In the genomic region with DNA sequence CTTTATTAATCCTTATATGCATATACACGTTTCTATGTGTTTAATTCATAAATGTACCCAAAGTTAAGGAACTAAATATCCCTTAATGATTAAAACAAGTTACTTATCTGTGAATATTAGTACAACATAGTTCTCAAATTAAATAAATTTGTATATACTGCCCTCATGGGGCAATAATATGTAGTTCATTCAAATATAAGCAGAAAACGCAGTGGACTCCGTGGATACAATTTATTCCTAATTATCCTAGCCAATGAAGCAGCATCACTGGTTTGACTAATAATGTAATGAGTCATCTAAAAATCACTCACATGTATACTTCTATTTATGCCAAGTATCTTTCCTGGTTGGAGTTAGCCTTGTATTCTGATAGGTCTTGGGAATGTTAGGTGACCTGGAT, we compare ENCODE assay signal across 11 cellular contexts.
DNase-seq lines count a peak whose midpoint lies in the region; ATAC-seq and TF ChIP-seq lines count a peak whose summit lies in the region.
"Had no signal": no experiment of that assay in that cellular context is flagged by ENCODE, and none has a peak within 500 bp of the region (broad histone marks: within the 10 kb centered on the region; RNA-seq: fewer than 3 reads in every experiment).

No MANE protein-coding gene starts in this region.

- ATAC-seq in IMR-90 (ENCODE audit: low read depth) (peak; percentile 83), left lung (peak; percentile 23), GM21390 (IDR thresholded peaks at IDR 0.05; ENCODE audit: unreplicated experiment) (no peak), HG02588 (IDR thresholded peaks at IDR 0.05; ENCODE audit: unreplicated experiment) (no peak)
- ATAC-seq in activated naive CD4-positive, alpha-beta T cell treated with anti-CD3 and anti-CD28 coated beads, Interleukin-2, amount 50 U/mL, for 72 hours: no peak
- ATAC-seq: gastroesophageal sphincter had no signal

- no peak for TF ChIP-seq POLR2A in IMR-90 (IDR thresholded peaks at IDR 0.05; ENCODE audit: low read depth, low read length)

- H3K9ac ChIP-seq in IMR-90 (ENCODE audit: low read depth, low read length) (no peak overlapping the region), mammary epithelial cell (ENCODE audit: insufficient read depth, low read length) (no peak overlapping the region)

- CTCF ChIA-PET in IMR-90 (lab: Yijun Ruan, JAX): no interaction called here
- CTCF ChIA-PET in mammary epithelial cell (lab: Charles Lee; ENCODE audit: low non-redundant PET): no interaction called here

- peaks cover 20 to 31% of the 10 kb centered on the region in 2 donors for H3K36me3 Mint-ChIP-seq in activated naive CD4-positive, alpha-beta T cell treated with anti-CD3 and anti-CD28 coated beads, Interleukin-2, amount 50 U/mL, for 72 hours

- H3K9me3 Mint-ChIP-seq in activated naive CD4-positive, alpha-beta T cell treated with anti-CD3 and anti-CD28 coated beads, Interleukin-2, amount 50 U/mL, for 72 hours: peaks cover 5 to 10% of the 10 kb centered on the region in 2 donors

- H3K36me3 ChIP-seq in IMR-90 (ENCODE audit: control insufficient read depth, insufficient read depth, low read length): no peaks in the 10 kb centered on the region
- no peaks in the 10 kb centered on the region for H3K36me3 ChIP-seq in mammary epithelial cell (ENCODE audit: insufficient read depth, low read length)
- no peaks in the 10 kb centered on the region for H3K36me3 ChIP-seq in left lung
- H3K36me3 ChIP-seq: gastroesophageal sphincter, neutrophil had no signal

- H3K27ac ChIP-seq in IMR-90 (ENCODE audit: insufficient read depth, low read length): no peak overlapping the region
- H3K27ac ChIP-seq in mammary epithelial cell (ENCODE audit: insufficient read depth, low read depth, low read length): no peak overlapping the region
- H3K27ac ChIP-seq in left lung: no peak overlapping the region
- H3K27ac ChIP-seq: gastroesophageal sphincter, neutrophil had no signal

- no CpG with 5 or more reads among the region's 3 CpGs for WGBS in IMR-90 (ENCODE audit: extremely low coverage in 2 of 2, insufficient read length in 1 of 2), 2 experiments
- 65% methylated on average over 3 of the region's 3 CpGs for WGBS in mammary epithelial cell (ENCODE audit: low coverage, missing lambda C conversion rate)

- H4K5ac ChIP-seq in IMR-90 (ENCODE audit: low read depth, low read length): no peak overlapping the region

- no peak overlapping the region for H2AK9ac ChIP-seq in IMR-90 (replicated peaks; ENCODE audit: low read depth, low read length, poor library complexity)

- H2BK15ac ChIP-seq in IMR-90 (ENCODE audit: low read depth, low read length): no peak overlapping the region

- POLR2A ChIA-PET in IMR-90 (lab: Charles Lee; ENCODE audit: unreplicated experiment): no interaction called here

- H2AFZ ChIP-seq in IMR-90 (replicated peaks; ENCODE audit: low read length, poor library complexity): no peak overlapping the region
- no peak overlapping the region for H2AFZ ChIP-seq in mammary epithelial cell (ENCODE audit: low read depth, low read length)

- no peaks in the 10 kb centered on the region for H3K79me2 ChIP-seq in mammary epithelial cell (ENCODE audit: insufficient read depth, low read length)

- H4K20me1 ChIP-seq in IMR-90 (ENCODE audit: insufficient read depth, low read length) (no peaks in the 10 kb centered on the region), mammary epithelial cell (ENCODE audit: insufficient read depth, low read length) (no peaks in the 10 kb centered on the region)

- no peak overlapping the region for H3K18ac ChIP-seq in IMR-90 (ENCODE audit: low read depth, low read length)

- H3K27me3 ChIP-seq in IMR-90 (ENCODE audit: control insufficient read depth, insufficient read depth, low read length) (no peaks in the 10 kb centered on the region), mammary epithelial cell (ENCODE audit: insufficient read depth, low read length) (no peaks in the 10 kb centered on the region), left lung (no peaks in the 10 kb centered on the region)
- H3K27me3 ChIP-seq: gastroesophageal sphincter, neutrophil had no signal

- H3K9me1 ChIP-seq in IMR-90 (ENCODE audit: insufficient read depth, low read length): no peaks in the 10 kb centered on the region

- H3K23ac ChIP-seq in IMR-90 (ENCODE audit: low read depth, low read length): no peak overlapping the region

- peak; percentile 37 for TF ChIP-seq RAD21 in IMR-90 (IDR thresholded peaks at IDR 0.05; ENCODE audit: low read length)

- no peak overlapping the region for H3K4ac ChIP-seq in IMR-90 (ENCODE audit: low read depth, low read length)

- dilution Hi-C loops in IMR-90 (cut with HindIII; ENCODE audit: low sequenced_read_pairs, unreplicated experiment) (no loop called here), mammary epithelial cell (cut with HindIII; ENCODE audit: low sequenced_read_pairs) (no loop called here)

- H2BK5ac ChIP-seq in IMR-90 (ENCODE audit: low read depth, low read length, poor library complexity, severe bottlenecking): no peak overlapping the region

- no peak overlapping the region for H2AK5ac ChIP-seq in IMR-90 (ENCODE audit: low read depth, low read length)

- no peak overlapping the region for H2BK20ac ChIP-seq in IMR-90 (ENCODE audit: low read depth, low read length)

- no peak overlapping the region for H4K91ac ChIP-seq in IMR-90 (ENCODE audit: insufficient read depth, low read depth, low read length)

- TF ChIP-seq CTCF in IMR-90 (conservative IDR thresholded peaks at IDR 0.05; ENCODE audit: low read depth, low read length) (peak; percentile 50), mammary epithelial cell (conservative IDR thresholded peaks at IDR 0.05 in 1 of 2, IDR thresholded peaks at IDR 0.05 in 1 of 2; ENCODE audit: extremely low read depth in 1 of 2, insufficient read depth in 1 of 2, low read depth in 1 of 2, low read length in 2 of 2) (peak in 1 of 2 donors; percentile 20), left lung (IDR thresholded peaks at IDR 0.05) (peak in 1 of 2 donors; percentile 17)

- no peak overlapping the region for H4K8ac ChIP-seq in IMR-90 (ENCODE audit: low read depth in 2 of 2, low read length in 2 of 2)

- H3K14ac ChIP-seq in IMR-90 (replicated peaks; ENCODE audit: low read depth, low read length): no peak overlapping the region

- DNase-seq in AG08396 (ENCODE audit: low spot score): peak; percentile 29
- DNase-seq in IMR-90: peak; percentile 79
- peak; percentile 39 for DNase-seq in mammary epithelial cell
- no peak for DNase-seq in left lung
- no peak for DNase-seq in activated naive CD4-positive, alpha-beta T cell treated with anti-CD3 and anti-CD28 coated beads, Interleukin-2, amount 50 U/mL, for 72 hours (ENCODE audit: low spot score in 2 of 2)
- DNase-seq in NCI-H2171 (lab: John Stamatoyannopoulos, UW): no peak
- DNase-seq: NCI-H1436 had no signal

- H3K9me3 ChIP-seq in IMR-90 (ENCODE audit: control insufficient read depth, insufficient read depth, low read length): no peaks in the 10 kb centered on the region
- H3K9me3 ChIP-seq in mammary epithelial cell (replicated peaks; ENCODE audit: insufficient read depth, low read length): no peaks in the 10 kb centered on the region
- no peaks in the 10 kb centered on the region for H3K9me3 ChIP-seq in left lung
- H3K9me3 ChIP-seq: gastroesophageal sphincter, neutrophil had no signal

- no TSS peak for BruUV-seq in IMR-90 (replicated peaks; lab: Mats Ljungman, UMichigan)
- no TSS peak for BruUV-seq in mammary epithelial cell (replicated peaks; lab: Mats Ljungman, UMichigan)

- no peaks in the 10 kb centered on the region for H3K79me1 ChIP-seq in IMR-90 (ENCODE audit: low read depth in 1 of 2, low read length in 2 of 2)

- H3K27ac Mint-ChIP-seq in activated naive CD4-positive, alpha-beta T cell treated with anti-CD3 and anti-CD28 coated beads, Interleukin-2, amount 50 U/mL, for 72 hours: no peak overlapping the region

- intact Hi-C loops in IMR-90 (cut with micrococcal nuclease): loop anchor here (1.0 to 10.0 kb wide), 2 partner anchors 167 to 1868 kb away; no protein-coding TSS in a partner anchor
- intact Hi-C loops in mammary epithelial cell (cut with micrococcal nuclease): loop anchor here (1.0 to 10.0 kb wide), 2 partner anchors 82 to 167 kb away; no protein-coding TSS in a partner anchor
- intact Hi-C loops in left lung (cut with DNase I): no loop called here

- H3K4me1 ChIP-seq in IMR-90 (ENCODE audit: control insufficient read depth, insufficient read depth, low read length) (no peaks in the 10 kb centered on the region), mammary epithelial cell (ENCODE audit: insufficient read depth, low read length) (no peaks in the 10 kb centered on the region), left lung (no peaks in the 10 kb centered on the region)
- H3K4me1 ChIP-seq: gastroesophageal sphincter had no signal

- H2BK120ac ChIP-seq in IMR-90 (ENCODE audit: low read depth, low read length): no peak overlapping the region

- in situ Hi-C loops in IMR-90 (cut with MboI; ENCODE audit: low sequenced_read_pairs): no loop called here
- in situ Hi-C loops in mammary epithelial cell (cut with MboI; ENCODE audit: low sequenced_read_pairs in 2 of 2): no loop called here

- H3K4me3 ChIP-seq in IMR-90 (ENCODE audit: insufficient read depth, low read depth, low read length) (no peak overlapping the region), mammary epithelial cell (replicated peaks in 1 of 3; ENCODE audit: insufficient read depth in 1 of 3, low read depth in 2 of 3, low read length in 3 of 3) (no peak overlapping the region), left lung (no peak overlapping the region)
- H3K4me3 ChIP-seq: gastroesophageal sphincter had no signal

- no peak overlapping the region for H3K56ac ChIP-seq in IMR-90 (ENCODE audit: extremely low read depth, insufficient read depth, low read length)

- H3K4me2 ChIP-seq in IMR-90 (ENCODE audit: low read depth, low read length) (no peak overlapping the region), mammary epithelial cell (ENCODE audit: insufficient read depth, low read depth, low read length) (no peak overlapping the region)

TF ChIP-seq in IMR-90, 13 proteins besides CTCF, POLR2A, EP300 and RAD21 (continues in another document):
- TF ChIP-seq NFE2L2 (IDR thresholded peaks at IDR 0.05; ENCODE audit: low read depth, low read length) (no peak), SMC3 (IDR thresholded peaks at IDR 0.05; ENCODE audit: low read depth, low read length) (peak; percentile 30; the same call in 1 of the 2 replicates), CHD1 (IDR thresholded peaks at IDR 0.05; ENCODE audit: low read depth, low read length) (no peak), CEBPB (IDR thresholded peaks at IDR 0.05; ENCODE audit: low read depth, low read length) (no peak)
- TF ChIP-seq, protein P1, sequence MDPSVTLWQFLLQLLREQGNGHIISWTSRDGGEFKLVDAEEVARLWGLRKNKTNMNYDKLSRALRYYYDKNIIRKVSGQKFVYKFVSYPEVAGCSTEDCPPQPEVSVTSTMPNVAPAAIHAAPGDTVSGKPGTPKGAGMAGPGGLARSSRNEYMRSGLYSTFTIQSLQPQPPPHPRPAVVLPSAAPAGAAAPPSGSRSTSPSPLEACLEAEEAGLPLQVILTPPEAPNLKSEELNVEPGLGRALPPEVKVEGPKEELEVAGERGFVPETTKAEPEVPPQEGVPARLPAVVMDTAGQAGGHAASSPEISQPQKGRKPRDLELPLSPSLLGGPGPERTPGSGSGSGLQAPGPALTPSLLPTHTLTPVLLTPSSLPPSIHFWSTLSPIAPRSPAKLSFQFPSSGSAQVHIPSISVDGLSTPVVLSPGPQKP (IDR thresholded peaks at IDR 0.05; ENCODE audit: borderline replicate concordance, low read depth, low read length): no peak

Comparison
In these comparisons a context has a peak if more than half of its experiments do, and no peak if none do; other contexts are left out.
1. DNase-seq: peak in AG08396 (single experiment), IMR-90 (single experiment) and mammary epithelial cell (single experiment); none in left lung (0 of 2), activated naive CD4-positive, alpha-beta T cell treated with anti-CD3 and anti-CD28 coated beads, Interleukin-2, amount 50 U/mL, for 72 hours (0 of 2) and NCI-H2171 (single experiment).
2. ATAC-seq: peak in IMR-90 (single experiment) and left lung (single experiment); none in activated naive CD4-positive, alpha-beta T cell treated with anti-CD3 and anti-CD28 coated beads, Interleukin-2, amount 50 U/mL, for 72 hours (0 of 2), GM21390 (single experiment) and HG02588 (single experiment).
3. intact Hi-C loops: an anchor here in IMR-90 (1.0 to 10.0 kb wide) and mammary epithelial cell (1.0 to 10.0 kb wide); none called in left lung.